Comparison of ENCODE assay signal across 10 cellular contexts in the genomic region with DNA sequence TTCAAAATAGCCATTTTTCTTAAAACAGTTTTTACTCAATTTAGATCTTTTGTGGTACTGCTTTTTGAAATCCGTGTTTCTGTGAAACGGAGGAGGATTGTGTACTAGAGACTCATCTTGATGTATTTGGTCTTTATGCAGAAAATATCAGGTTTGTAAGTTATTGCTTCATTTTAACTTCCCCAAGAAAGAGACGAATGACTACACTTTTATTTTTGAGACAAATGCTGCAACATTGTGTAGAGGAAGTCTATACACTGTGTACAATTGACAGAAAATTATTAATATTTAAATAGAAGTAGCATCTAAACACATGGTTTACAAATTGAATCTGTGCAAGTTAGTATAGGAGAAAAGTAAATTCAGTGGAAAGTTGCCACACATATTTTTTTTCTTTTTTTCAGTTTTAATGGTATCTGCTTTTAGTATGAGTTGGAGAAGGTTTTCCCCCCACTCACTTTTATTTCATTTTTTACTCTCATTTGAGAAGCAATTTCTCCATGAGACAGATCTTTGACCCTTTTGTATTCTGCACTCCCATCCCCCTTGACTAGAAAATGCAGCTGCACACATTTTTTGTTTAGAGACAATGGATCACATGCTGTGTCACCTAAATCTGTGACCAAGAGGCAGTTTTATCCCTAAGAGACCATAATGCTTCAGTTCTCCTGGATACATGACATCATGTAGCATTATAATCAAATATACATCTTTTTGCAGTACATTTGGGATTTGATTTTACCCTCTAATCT. TPM values are rescaled to one million over a fixed set of nuclear protein-coding genes. Genes with fewer than 3 reads are reported as not detected.
A peak's percentile ranks its signal among the peaks of the same experiment; 100 is the strongest.
DNase-seq lines count a peak whose midpoint lies in the region; ATAC-seq lines count a peak whose summit lies in the region.
"Had no signal": no experiment of that assay in that cellular context is flagged by ENCODE, and none has a peak within 500 bp of the region (broad histone marks: within the 10 kb centered on the region; RNA-seq: fewer than 3 reads in every experiment).

No MANE protein-coding gene starts in this region.

- POLR2A ChIA-PET in CD4-positive, alpha-beta memory T cell (lab: Charles Lee; ENCODE audit: partially characterized antibody) = interaction anchor here (0.9 kb wide), 1 partner anchor 16 kb away, joined by 3 read pairs; no protein-coding TSS in a partner anchor

- DNase-seq in CD4-positive, alpha-beta memory T cell = no peak
- DNase-seq in NCI-H1105 treated with DMSO at 0.1 percent for 48 hours (lab: John Stamatoyannopoulos, UW) (peak; percentile 50), SKM-1 treated with dmso at 0.1 percent for 144 hours (lab: John Stamatoyannopoulos, UW; ENCODE audit: unreplicated experiment) (peak; percentile 78), memory B cell (ENCODE audit: low spot score in 2 of 2) (no peak), NCI-H1048 (lab: John Stamatoyannopoulos, UW) (no peak)
- DNase-seq in activated CD8-positive, alpha-beta memory T cell treated with anti-CD3 and anti-CD28 coated beads, Interleukin-2, amount 10 ng/mL, durations not matched to agents 7 days and 5 days = no peak
- DNase-seq in stimulated activated CD4-positive, alpha-beta T cell treated with anti-CD3 and anti-CD28 coated beads, Interleukin-12 subunit alpha, Interleukin-12 subunit beta, amount 100 ng/mL, for 4 hours = no peak
- DNase-seq: gastrocnemius medialis, NCI-H526 had no signal

- H3K4me3 Mint-ChIP-seq in CD4-positive, alpha-beta memory T cell = peak overlapping the region in 6 of 8 donors; percentile 4 to 65 (median 52)
- peak overlapping the region; percentile 47 for H3K4me3 Mint-ChIP-seq in memory B cell
- H3K4me3 Mint-ChIP-seq in activated CD8-positive, alpha-beta memory T cell treated with anti-CD3 and anti-CD28 coated beads, Interleukin-2, amount 10 ng/mL, durations not matched to agents 7 days and 5 days = no peak overlapping the region

- no peaks in the 10 kb centered on the region for H3K27me3 ChIP-seq in CD4-positive, alpha-beta memory T cell (ENCODE audit: insufficient read depth, low read length)
- H3K27me3 ChIP-seq: gastrocnemius medialis had no signal

- intact Hi-C loops in CD4-positive, alpha-beta memory T cell (cut with micrococcal nuclease) = no loop called here

- peak overlapping the region in 2 of 7 donors; percentile 35 to 74 for H3K27ac Mint-ChIP-seq in CD4-positive, alpha-beta memory T cell
- peak overlapping the region; percentile 50 for H3K27ac Mint-ChIP-seq in memory B cell
- H3K27ac Mint-ChIP-seq in activated CD8-positive, alpha-beta memory T cell treated with anti-CD3 and anti-CD28 coated beads, Interleukin-2, amount 10 ng/mL, durations not matched to agents 7 days and 5 days = no peak overlapping the region

- ATAC-seq in memory B cell (ENCODE audit: low read depth) (no peak), GM18858 (IDR thresholded peaks at IDR 0.05; ENCODE audit: unreplicated experiment) (no peak)
- no peak for ATAC-seq in activated CD8-positive, alpha-beta memory T cell treated with anti-CD3 and anti-CD28 coated beads, Interleukin-2, amount 10 ng/mL, durations not matched to agents 7 days and 5 days
- ATAC-seq: gastrocnemius medialis had no signal

- H3K9me3 Mint-ChIP-seq in CD4-positive, alpha-beta memory T cell = no peaks in the 10 kb centered on the region
- H3K9me3 Mint-ChIP-seq in memory B cell = no peaks in the 10 kb centered on the region
- no peaks in the 10 kb centered on the region for H3K9me3 Mint-ChIP-seq in activated CD8-positive, alpha-beta memory T cell treated with anti-CD3 and anti-CD28 coated beads, Interleukin-2, amount 10 ng/mL, durations not matched to agents 7 days and 5 days (ENCODE audit: low read depth)

- H3K4me1 Mint-ChIP-seq in CD4-positive, alpha-beta memory T cell = peaks cover 46 to 79% (median 61%) of the 10 kb centered on the region in 4 donors
- H3K4me1 Mint-ChIP-seq in memory B cell = peaks cover 33% of the 10 kb centered on the region
- H3K4me1 Mint-ChIP-seq in activated CD8-positive, alpha-beta memory T cell treated with anti-CD3 and anti-CD28 coated beads, Interleukin-2, amount 10 ng/mL, durations not matched to agents 7 days and 5 days = peaks cover 47% of the 10 kb centered on the region

- no peak overlapping the region for H3K4me3 ChIP-seq in CD4-positive, alpha-beta memory T cell (ENCODE audit: low read length in 2 of 2)
- H3K4me3 ChIP-seq: gastrocnemius medialis had no signal

- no peaks in the 10 kb centered on the region for H3K27me3 Mint-ChIP-seq in CD4-positive, alpha-beta memory T cell
- no peaks in the 10 kb centered on the region for H3K27me3 Mint-ChIP-seq in memory B cell
- no peaks in the 10 kb centered on the region for H3K27me3 Mint-ChIP-seq in activated CD8-positive, alpha-beta memory T cell treated with anti-CD3 and anti-CD28 coated beads, Interleukin-2, amount 10 ng/mL, durations not matched to agents 7 days and 5 days

- peaks cover 90% of the 10 kb centered on the region for H3K4me1 ChIP-seq in CD4-positive, alpha-beta memory T cell (ENCODE audit: insufficient read depth, low read length)

- H3K9me3 ChIP-seq in CD4-positive, alpha-beta memory T cell (ENCODE audit: control insufficient read depth in 1 of 2, low read length in 2 of 2) = no peaks in the 10 kb centered on the region
- H3K9me3 ChIP-seq: gastrocnemius medialis had no signal

- peaks cover 0 to 3% of the 10 kb centered on the region in 2 donors for H3K36me3 Mint-ChIP-seq in CD4-positive, alpha-beta memory T cell
- peaks cover 2% of the 10 kb centered on the region for H3K36me3 Mint-ChIP-seq in memory B cell
- peaks cover 14% of the 10 kb centered on the region for H3K36me3 Mint-ChIP-seq in activated CD8-positive, alpha-beta memory T cell treated with anti-CD3 and anti-CD28 coated beads, Interleukin-2, amount 10 ng/mL, durations not matched to agents 7 days and 5 days

- H3K36me3 ChIP-seq in CD4-positive, alpha-beta memory T cell (ENCODE audit: insufficient read depth, low read length) = no peaks in the 10 kb centered on the region
- H3K36me3 ChIP-seq: gastrocnemius medialis had no signal

- CTCF ChIA-PET in CD4-positive, alpha-beta memory T cell (lab: Charles Lee; ENCODE audit: partially characterized antibody) = interaction anchor here (1.4 kb wide), 1 partner anchor 12 kb away, joined by 8 read pairs; no protein-coding TSS in a partner anchor
- CTCF ChIA-PET in activated CD8-positive, alpha-beta memory T cell treated with anti-CD3 and anti-CD28 coated beads, Interleukin-2, amount 10 ng/mL, durations not matched to agents 7 days and 5 days (lab: Charles Lee) = no interaction called here

- no peak overlapping the region for H3K27ac ChIP-seq in CD4-positive, alpha-beta memory T cell (ENCODE audit: low read depth, low read length)
- H3K27ac ChIP-seq: gastrocnemius medialis had no signal

RNA-seq across cellular contexts. Expression of gene FOXN2, which starts 14.7 kb away (rescaled TPM):
- total RNA-seq in CD4-positive, alpha-beta memory T cell = 10 to 100 TPM; 60.4 to 67.3 TPM
- 10 to 100 TPM; 31.2 to 47.5 TPM for polyA plus RNA-seq in CD4-positive, alpha-beta memory T cell
- total RNA-seq in activated CD8-positive, alpha-beta memory T cell treated with anti-CD3 and anti-CD28 coated beads, Interleukin-2, amount 10 ng/mL, durations not matched to agents 7 days and 5 days = 10 to 100 TPM; 49.1 to 66.6 TPM

Comparison
In these comparisons a context has a peak if more than half of its experiments do, and no peak if none do; other contexts are left out.
1. DNase-seq: peak in NCI-H1105 treated with DMSO at 0.1 percent for 48 hours (single experiment) and SKM-1 treated with dmso at 0.1 percent for 144 hours (single experiment); none in CD4-positive, alpha-beta memory T cell (0 of 5), memory B cell (0 of 2), NCI-H1048 (single experiment), activated CD8-positive, alpha-beta memory T cell treated with anti-CD3 and anti-CD28 coated beads, Interleukin-2, amount 10 ng/mL, durations not matched to agents 7 days and 5 days (single experiment) and stimulated activated CD4-positive, alpha-beta T cell treated with anti-CD3 and anti-CD28 coated beads, Interleukin-12 subunit alpha, Interleukin-12 subunit beta, amount 100 ng/mL, for 4 hours (single experiment).